In the genomic region with DNA sequence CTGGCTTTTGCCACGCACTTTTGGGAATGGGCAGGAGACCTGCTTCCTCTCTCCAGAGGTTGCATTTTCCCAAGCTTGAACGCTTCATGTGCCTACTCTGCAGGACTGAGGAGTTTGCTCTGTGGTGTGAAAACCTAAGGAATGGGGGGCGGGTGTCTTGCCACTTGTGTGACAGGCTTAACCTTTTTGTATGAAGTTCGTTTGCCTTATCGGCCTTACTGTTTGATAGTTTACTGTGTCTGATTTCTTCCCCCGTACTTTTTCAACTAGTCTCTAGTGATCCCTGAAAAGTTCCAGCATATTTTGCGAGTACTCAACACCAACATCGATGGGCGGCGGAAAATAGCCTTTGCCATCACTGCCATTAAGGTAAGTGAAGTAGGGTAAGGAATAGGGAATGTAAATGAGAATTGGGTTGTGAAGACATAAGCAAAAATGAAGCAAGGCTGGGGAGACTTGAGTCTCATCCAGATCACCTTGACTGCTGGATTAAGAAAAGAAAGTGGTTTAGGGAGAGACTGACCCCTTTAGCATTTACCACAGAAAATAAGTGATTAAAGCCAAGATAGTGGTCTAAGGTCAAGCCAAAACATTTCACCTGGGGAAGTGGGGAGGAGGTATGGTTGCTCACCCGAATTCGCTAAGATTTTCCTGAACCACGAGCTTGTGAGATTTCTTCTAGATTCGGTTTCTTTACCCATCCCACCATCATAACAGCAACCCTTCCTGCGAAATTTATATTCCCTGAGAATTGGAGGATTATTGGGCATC, we compare ENCODE assay signal across 8 cellular contexts. TPM values are rescaled to one million over a fixed set of nuclear protein-coding genes. Genes with fewer than 3 reads are reported as not detected.
DNase-seq lines count a peak whose midpoint lies in the region; ATAC-seq and TF ChIP-seq lines count a peak whose summit lies in the region.

No MANE protein-coding gene starts in this region.

- peak; percentile 8 for DNase-seq in AG10803 (ENCODE audit: low read depth)
- no peak for DNase-seq in MG63
- DNase-seq in dermis blood vessel endothelial cell = peak; percentile 46
- no peak for DNase-seq in natural killer cell

- H3K27me3 ChIP-seq in MG63 = no peaks in the 10 kb centered on the region

- H3K4me3 Mint-ChIP-seq in natural killer cell = peak overlapping the region; percentile 96

- intact Hi-C loops in natural killer cell (cut with micrococcal nuclease) = loop anchor here (1.0 to 2.0 kb wide), 2 partner anchors 17 to 64 kb away; a partner anchor contains a TSS

- H3K36me3 ChIP-seq in MG63 = peaks cover 89% of the 10 kb centered on the region

- no peaks in the 10 kb centered on the region for H3K9me3 ChIP-seq in MG63

- H3K27ac Mint-ChIP-seq in natural killer cell = peak overlapping the region; percentile 97 to 98

- no peaks in the 10 kb centered on the region for H3K27me3 Mint-ChIP-seq in natural killer cell (ENCODE audit: low read depth in 2 of 2)

- peaks cover 12% of the 10 kb centered on the region for H3K36me3 Mint-ChIP-seq in natural killer cell

- H3K9me3 Mint-ChIP-seq in natural killer cell = no peaks in the 10 kb centered on the region

- peaks cover 62 to 66% of the 10 kb centered on the region in 2 donors for H3K4me1 Mint-ChIP-seq in natural killer cell

- ATAC-seq in natural killer cell (no peak), GM18873 (IDR thresholded peaks at IDR 0.05; ENCODE audit: low FRiP score, unreplicated experiment) (no peak), HG02588 (IDR thresholded peaks at IDR 0.05; ENCODE audit: unreplicated experiment) (no peak), GM19395 (IDR thresholded peaks at IDR 0.05; ENCODE audit: unreplicated experiment) (no peak), GM18498 (IDR thresholded peaks at IDR 0.05; ENCODE audit: unreplicated experiment) (no peak)

- H3K4me3 ChIP-seq in AG10803 (ENCODE audit: low read length) = peak overlapping the region; percentile 96
- H3K4me3 ChIP-seq in MG63 = peak overlapping the region; percentile 97

- no peak for TF ChIP-seq CTCF in AG10803 (conservative IDR thresholded peaks at IDR 0.05; ENCODE audit: low read length)
- no peak for TF ChIP-seq CTCF in natural killer cell (IDR thresholded peaks at IDR 0.05)

RNA-seq across cellular contexts. Expression of a gene that starts 0.7 kb away (rescaled TPM):
- total RNA-seq in MG63 (2014; rRNA removed; shearing (Covaris generic); ENCODE audit: low replicate concordance) = 11,886 and 16,367 TPM in 2 replicates
- total RNA-seq in dermis blood vessel endothelial cell (1,732 and 3,722 TPM in 2 replicates), natural killer cell (1,000 to 10,000 TPM; 1,182 to 1,707 (median 1,500) TPM)

RNA-seq across cellular contexts. Expression of a gene that starts 0.9 kb away (rescaled TPM):
- total RNA-seq in MG63 (2014; rRNA removed; shearing (Covaris generic); ENCODE audit: low replicate concordance) = 38.1 and 47.4 TPM in 2 replicates
- total RNA-seq in dermis blood vessel endothelial cell (33.7 and 38.5 TPM in 2 replicates), natural killer cell (100 to 1,000 TPM in 1 of 3 donors, 10 to 100 TPM in 2; 98.0 to 112 (median 99.4) TPM)

RNA-seq across cellular contexts. Expression of a gene that starts 4.4 kb away (rescaled TPM):
- 0.49 and 2.0 TPM in 2 replicates for total RNA-seq in MG63 (2014; rRNA removed; shearing (Covaris generic); ENCODE audit: low replicate concordance)
- 5.9 and 10.0 TPM in 2 replicates for total RNA-seq in dermis blood vessel endothelial cell
- 10 to 100 TPM; 22.7 to 24.1 (median 23.1) TPM for total RNA-seq in natural killer cell

RNA-seq across cellular contexts. Expression of a gene that starts 16.5 kb away (rescaled TPM):
- total RNA-seq in MG63 (2014; rRNA removed; shearing (Covaris generic); ENCODE audit: low replicate concordance) = 246 and 303 TPM in 2 replicates
- 65.9 and 75.4 TPM in 2 replicates for total RNA-seq in dermis blood vessel endothelial cell
- 10 to 100 TPM; 33.6 to 56.3 (median 47.0) TPM for total RNA-seq in natural killer cell

RNA-seq across cellular contexts. Expression of a gene that starts 16.9 kb away (rescaled TPM):
- 488 and 596 TPM in 2 replicates for total RNA-seq in MG63 (2014; rRNA removed; shearing (Covaris generic); ENCODE audit: low replicate concordance)
- 22.1 and 29.1 TPM in 2 replicates for total RNA-seq in dermis blood vessel endothelial cell
- total RNA-seq in natural killer cell = 10 to 100 TPM; 19.2 to 26.5 (median 22.7) TPM

Comparison
In these comparisons a context has a peak if more than half of its experiments do, and no peak if none do; other contexts are left out.
1. DNase-seq: peak in AG10803 (single experiment) and dermis blood vessel endothelial cell (single experiment); none in MG63 (single experiment) and natural killer cell (single experiment).